Comparison of ENCODE assay signal across 8 cellular contexts in the genomic region with DNA sequence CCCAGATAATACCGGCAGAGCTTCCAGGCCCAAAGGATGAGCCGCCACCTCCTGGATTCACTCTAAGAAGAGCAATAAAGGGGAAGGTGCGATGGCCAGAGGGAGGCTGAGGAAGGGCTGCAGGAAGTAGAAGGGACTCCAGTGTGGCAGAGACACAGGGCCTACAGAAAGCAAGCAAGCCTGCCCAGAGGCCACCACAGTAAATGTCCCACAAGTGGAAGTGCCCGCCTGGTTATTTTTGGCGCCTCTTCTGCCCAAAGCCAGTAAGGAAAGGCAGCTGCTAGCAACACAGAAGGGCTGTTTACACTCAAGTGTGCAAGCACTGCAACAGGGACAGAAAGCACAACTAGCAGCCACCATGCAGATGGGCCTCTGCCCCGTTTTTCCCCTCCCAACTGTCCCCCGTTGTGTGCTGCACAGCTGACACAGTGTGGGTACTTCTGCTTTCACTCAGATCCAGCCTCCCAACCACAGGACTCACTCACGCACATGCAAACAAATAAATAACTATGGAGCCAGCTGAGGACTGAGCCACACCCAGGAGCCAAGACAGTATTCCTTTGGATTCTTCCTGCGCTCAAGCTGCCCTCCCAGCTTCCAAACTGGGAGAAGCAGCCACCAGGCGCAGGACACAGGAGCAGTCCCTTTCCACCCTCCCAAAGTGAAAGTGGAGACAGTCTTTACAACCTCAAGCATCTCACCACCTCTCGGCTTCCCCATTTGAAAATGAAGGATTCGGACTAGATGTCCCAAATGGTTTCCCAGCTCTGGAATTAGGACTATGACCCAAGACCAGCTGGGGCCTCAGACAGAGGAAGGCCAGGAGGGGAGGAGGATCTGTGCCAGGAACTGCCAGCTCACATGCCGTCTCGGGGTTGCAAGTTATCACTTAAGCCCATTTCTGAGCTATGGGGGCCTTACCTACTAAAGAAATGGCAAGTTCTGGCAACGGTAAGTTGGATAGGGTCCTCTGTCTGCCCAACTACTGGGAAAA. TPM values are rescaled to one million over a fixed set of nuclear protein-coding genes. Genes with fewer than 3 reads are reported as not detected.
DNase-seq lines count a peak whose midpoint lies in the region; ATAC-seq and TF ChIP-seq lines count a peak whose summit lies in the region.

No MANE protein-coding gene starts in this region.

- no TSS peak for BruUV-seq in PC-3 (replicated peaks; lab: Mats Ljungman, UMichigan)
- BruUV-seq in mammary epithelial cell (replicated peaks; lab: Mats Ljungman, UMichigan), result no TSS peak

- H3K27ac ChIP-seq in PC-3 (ENCODE audit: low read length) (peak overlapping the region; percentile 74), mammary epithelial cell (ENCODE audit: insufficient read depth, low read depth, low read length) (peak overlapping the region; percentile 91), lung (ENCODE audit: low read depth in 1 of 2, low read length in 1 of 2) (peak overlapping the region; percentile 85 to 91), thoracic aorta (peak overlapping the region; percentile 97 to 99)

- ATAC-seq in HG02571 (IDR thresholded peaks at IDR 0.05; ENCODE audit: unreplicated experiment) (peak; percentile 40), PC-3 (peak; percentile 28), lung (ENCODE audit: insufficient read depth, low FRiP score) (no peak), thoracic aorta (ENCODE audit: insufficient number of reproducible peaks, low FRiP score, low read depth) (no peak)

- no peaks in the 10 kb centered on the region for H3K9me3 ChIP-seq in PC-3 (ENCODE audit: low read length)
- H3K9me3 ChIP-seq in mammary epithelial cell (replicated peaks; ENCODE audit: insufficient read depth, low read length), result no peaks in the 10 kb centered on the region
- no peaks in the 10 kb centered on the region for H3K9me3 ChIP-seq in lung (ENCODE audit: control insufficient read depth in 2 of 2, insufficient read depth in 1 of 2, low read length in 1 of 2)
- no peaks in the 10 kb centered on the region for H3K9me3 ChIP-seq in thoracic aorta

- H3K9me2 ChIP-seq in PC-3 (replicated peaks; ENCODE audit: low read length), result no peaks in the 10 kb centered on the region

- peak; percentile 47 for DNase-seq in DMS 273 (lab: John Stamatoyannopoulos, UW; ENCODE audit: unreplicated experiment)
- DNase-seq in DMS 273 treated with DMSO at 0.1 percent for 48 hours (lab: John Stamatoyannopoulos, UW), result no peak
- DNase-seq in PC-3, result peak; percentile 56
- no peak for DNase-seq in mammary epithelial cell
- DNase-seq in lung (ENCODE audit: low spot score), result no peak
- DNase-seq in thoracic aorta (ENCODE audit: low spot score), result no peak
- DNase-seq in A172 (ENCODE audit: low spot score), result no peak

- H3K9ac ChIP-seq in PC-3 (ENCODE audit: low read length) (no peak overlapping the region), mammary epithelial cell (ENCODE audit: insufficient read depth, low read length) (peak overlapping the region; percentile 77)

- intact Hi-C loops in PC-3 (cut with micrococcal nuclease) (loop anchor here (5.0 kb wide), 1 partner anchor 33 kb away; no protein-coding TSS in a partner anchor), mammary epithelial cell (cut with micrococcal nuclease) (no loop called here)

- no peak for TF ChIP-seq CTCF in PC-3 (conservative IDR thresholded peaks at IDR 0.05; ENCODE audit: low read depth, low read length)
- no peak for TF ChIP-seq CTCF in mammary epithelial cell (conservative IDR thresholded peaks at IDR 0.05 in 1 of 2, IDR thresholded peaks at IDR 0.05 in 1 of 2; ENCODE audit: extremely low read depth in 1 of 2, insufficient read depth in 1 of 2, low read depth in 1 of 2, low read length in 2 of 2)
- no peak for TF ChIP-seq CTCF in lung (IDR thresholded peaks at IDR 0.05; ENCODE audit: control extremely low read depth, extremely low read depth)
- no peak for TF ChIP-seq CTCF in thoracic aorta (IDR thresholded peaks at IDR 0.05)

- H4K20me1 ChIP-seq in PC-3 (ENCODE audit: low read length), result peaks cover 64% of the 10 kb centered on the region
- no peaks in the 10 kb centered on the region for H4K20me1 ChIP-seq in mammary epithelial cell (ENCODE audit: insufficient read depth, low read length)

- CTCF ChIA-PET in PC-3 (lab: Charles Lee) (interaction anchor here (1.5 to 1.9 kb wide), 2 partner anchors 26 to 30 kb away, joined by 4 to 7 read pairs; no protein-coding TSS in a partner anchor), mammary epithelial cell (lab: Charles Lee; ENCODE audit: low non-redundant PET) (interaction anchor here (0.5 to 1.4 kb wide), 2 partner anchors 25 to 98 kb away, joined by 3 to 5 read pairs; no protein-coding TSS in a partner anchor)

- H3K4me1 ChIP-seq in PC-3 (ENCODE audit: insufficient read depth, low read length) (peaks cover 77% of the 10 kb centered on the region), mammary epithelial cell (ENCODE audit: insufficient read depth, low read length) (peaks cover 82% of the 10 kb centered on the region), lung (ENCODE audit: control insufficient read depth in 2 of 2, insufficient read depth in 2 of 2, low read length in 2 of 2) (peaks cover 62 to 76% of the 10 kb centered on the region in 2 donors), thoracic aorta (ENCODE audit: control insufficient read depth in 1 of 2, low read depth in 2 of 2) (peaks cover 90 to 97% of the 10 kb centered on the region in 2 donors)

- POLR2A ChIA-PET in PC-3 (lab: Charles Lee; ENCODE audit: unreplicated experiment), result interaction anchor here (0.5 to 0.6 kb wide), 3 partner anchors 45 to 196 kb away, joined by 3 to 21 read pairs (median 3); a partner anchor contains a TSS

- in situ Hi-C loops in mammary epithelial cell (cut with MboI; ENCODE audit: low sequenced_read_pairs in 2 of 2), result no loop called here

- H3K4me2 ChIP-seq in PC-3 (ENCODE audit: low read length) (peak overlapping the region; percentile 98), mammary epithelial cell (ENCODE audit: insufficient read depth, low read depth, low read length) (peak overlapping the region; percentile 71)

- H3K27me3 ChIP-seq in PC-3 (ENCODE audit: low read length), result no peaks in the 10 kb centered on the region
- H3K27me3 ChIP-seq in mammary epithelial cell (ENCODE audit: insufficient read depth, low read length), result no peaks in the 10 kb centered on the region
- no peaks in the 10 kb centered on the region for H3K27me3 ChIP-seq in lung (ENCODE audit: control insufficient read depth, insufficient read depth)
- no peaks in the 10 kb centered on the region for H3K27me3 ChIP-seq in thoracic aorta (replicated peaks; ENCODE audit: insufficient read depth)

- peaks cover 3% of the 10 kb centered on the region; the same call in 1 of the 2 replicates for H3K36me3 ChIP-seq in PC-3 (ENCODE audit: low read depth, low read length)
- H3K36me3 ChIP-seq in mammary epithelial cell (ENCODE audit: insufficient read depth, low read length), result no peaks in the 10 kb centered on the region
- peaks cover 0 to 2% of the 10 kb centered on the region in 2 donors for H3K36me3 ChIP-seq in lung (ENCODE audit: control insufficient read depth in 2 of 2, insufficient read depth in 2 of 2, low read length in 2 of 2)
- H3K36me3 ChIP-seq in thoracic aorta, result no peaks in the 10 kb centered on the region

- 53% methylated on average over 14 of the region's 15 CpGs for WGBS in mammary epithelial cell (ENCODE audit: low coverage, missing lambda C conversion rate)
- 10 to 20% methylated on average over 15 of the region's 15 CpGs for WGBS in lung, 2 donors

- H3F3A ChIP-seq in PC-3 (ENCODE audit: low read length, unreplicated experiment), result peaks cover 6% of the 10 kb centered on the region

- H2AFZ ChIP-seq in PC-3 (ENCODE audit: low read length), result no peak overlapping the region
- H2AFZ ChIP-seq in mammary epithelial cell (ENCODE audit: low read depth, low read length), result no peak overlapping the region

- H3K4me3 ChIP-seq in PC-3 (ENCODE audit: low read length) (peak overlapping the region; percentile 8; the same call in 1 of the 2 replicates), mammary epithelial cell (replicated peaks in 1 of 3; ENCODE audit: insufficient read depth in 1 of 3, low read depth in 2 of 3, low read length in 3 of 3) (peak overlapping the region in 2 of 3 experiments; percentile 14 to 16), lung (no peak overlapping the region), thoracic aorta (peak overlapping the region; percentile 57)

- peaks cover 100% of the 10 kb centered on the region for H3K79me2 ChIP-seq in PC-3 (ENCODE audit: low read length)
- H3K79me2 ChIP-seq in mammary epithelial cell (ENCODE audit: insufficient read depth, low read length), result peaks cover 98% of the 10 kb centered on the region

- dilution Hi-C loops in mammary epithelial cell (cut with HindIII; ENCODE audit: low sequenced_read_pairs), result no loop called here

RNA-seq across cellular contexts. Expression of a gene that starts 40.0 kb away (rescaled TPM):
- 30.8 and 36.7 TPM in 2 replicates for total RNA-seq in PC-3 (2014; rRNA removed)
- 10 to 100 TPM; 15.7 to 30.5 TPM for total RNA-seq in mammary epithelial cell
- 17.0 TPM for polyA plus RNA-seq in mammary epithelial cell
- polyA minus RNA-seq in mammary epithelial cell, result 33.6 TPM
- 10 to 100 TPM; 31.9 to 34.1 TPM for total RNA-seq in lung
- polyA plus RNA-seq in lung, result 10 to 100 TPM; 11.0 to 19.6 TPM
- 10 to 100 TPM; 27.3 to 37.4 TPM for total RNA-seq in thoracic aorta
- total RNA-seq in A172 (2014; rRNA removed; shearing (Covaris generic)), result 35.1 and 36.0 TPM in 2 replicates

Comparison
In these comparisons a context has a peak if more than half of its experiments do, and no peak if none do; other contexts are left out.
1. DNase-seq: peak in DMS 273 (single experiment) and PC-3 (single experiment); none in DMS 273 treated with DMSO at 0.1 percent for 48 hours (single experiment), mammary epithelial cell (single experiment), lung (single experiment), thoracic aorta (single experiment) and A172 (single experiment).
2. ATAC-seq: peak in HG02571 (single experiment) and PC-3 (single experiment); none in lung (single experiment) and thoracic aorta (single experiment).
3. Peak in every context shown above with its lines, with median percentiles within 50 percentile points of each other: H3K27ac ChIP-seq.